Comparison of ENCODE assay signal across 1 cellular context in genomic region chr2:108787209-108787558, GRCh38.
TF ChIP-seq lines count a peak whose summit lies in the region.

No MANE protein-coding gene starts in this region.

TF ChIP-seq in K562, 482 proteins besides CTCF, POLR2A, EP300 and RAD21 (continued from another document):
- TF ChIP-seq ZBTB40 (IDR thresholded peaks at IDR 0.05) (peak; percentile 61), ZBTB40 (CRISPR knock-in tag; IDR thresholded peaks at IDR 0.05) (no peak), KAT7 (CRISPR knock-in tag; IDR thresholded peaks at IDR 0.05; ENCODE audit: borderline replicate concordance) (no peak)
